In the genomic region with DNA sequence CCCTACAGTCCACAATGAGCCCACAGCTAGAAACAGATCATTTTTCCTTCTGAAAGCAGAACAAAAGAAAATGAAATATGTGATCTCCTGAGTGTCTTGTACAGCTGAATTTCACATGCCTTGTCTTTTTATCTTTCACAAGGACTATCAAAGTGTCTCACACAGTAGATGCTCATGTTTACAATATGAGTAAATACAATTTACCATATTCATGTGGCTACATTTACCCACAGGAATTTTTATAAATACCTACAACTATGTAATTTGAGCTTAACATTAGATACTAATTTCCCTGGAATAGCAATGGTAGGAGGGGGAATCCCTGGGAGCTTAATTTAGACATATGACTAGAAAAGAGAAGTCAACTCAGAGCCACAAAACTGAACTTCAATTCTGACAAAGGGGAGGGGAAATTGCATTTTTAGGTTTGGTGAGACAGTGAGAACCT, we compare ENCODE assay signal across 1 cellular context.
TF ChIP-seq lines count a peak whose summit lies in the region.

No MANE protein-coding gene starts in this region.

TF ChIP-seq in H1, 55 proteins besides CTCF, POLR2A, EP300 and RAD21 (continued from another document):
- TF ChIP-seq, protein P1, sequence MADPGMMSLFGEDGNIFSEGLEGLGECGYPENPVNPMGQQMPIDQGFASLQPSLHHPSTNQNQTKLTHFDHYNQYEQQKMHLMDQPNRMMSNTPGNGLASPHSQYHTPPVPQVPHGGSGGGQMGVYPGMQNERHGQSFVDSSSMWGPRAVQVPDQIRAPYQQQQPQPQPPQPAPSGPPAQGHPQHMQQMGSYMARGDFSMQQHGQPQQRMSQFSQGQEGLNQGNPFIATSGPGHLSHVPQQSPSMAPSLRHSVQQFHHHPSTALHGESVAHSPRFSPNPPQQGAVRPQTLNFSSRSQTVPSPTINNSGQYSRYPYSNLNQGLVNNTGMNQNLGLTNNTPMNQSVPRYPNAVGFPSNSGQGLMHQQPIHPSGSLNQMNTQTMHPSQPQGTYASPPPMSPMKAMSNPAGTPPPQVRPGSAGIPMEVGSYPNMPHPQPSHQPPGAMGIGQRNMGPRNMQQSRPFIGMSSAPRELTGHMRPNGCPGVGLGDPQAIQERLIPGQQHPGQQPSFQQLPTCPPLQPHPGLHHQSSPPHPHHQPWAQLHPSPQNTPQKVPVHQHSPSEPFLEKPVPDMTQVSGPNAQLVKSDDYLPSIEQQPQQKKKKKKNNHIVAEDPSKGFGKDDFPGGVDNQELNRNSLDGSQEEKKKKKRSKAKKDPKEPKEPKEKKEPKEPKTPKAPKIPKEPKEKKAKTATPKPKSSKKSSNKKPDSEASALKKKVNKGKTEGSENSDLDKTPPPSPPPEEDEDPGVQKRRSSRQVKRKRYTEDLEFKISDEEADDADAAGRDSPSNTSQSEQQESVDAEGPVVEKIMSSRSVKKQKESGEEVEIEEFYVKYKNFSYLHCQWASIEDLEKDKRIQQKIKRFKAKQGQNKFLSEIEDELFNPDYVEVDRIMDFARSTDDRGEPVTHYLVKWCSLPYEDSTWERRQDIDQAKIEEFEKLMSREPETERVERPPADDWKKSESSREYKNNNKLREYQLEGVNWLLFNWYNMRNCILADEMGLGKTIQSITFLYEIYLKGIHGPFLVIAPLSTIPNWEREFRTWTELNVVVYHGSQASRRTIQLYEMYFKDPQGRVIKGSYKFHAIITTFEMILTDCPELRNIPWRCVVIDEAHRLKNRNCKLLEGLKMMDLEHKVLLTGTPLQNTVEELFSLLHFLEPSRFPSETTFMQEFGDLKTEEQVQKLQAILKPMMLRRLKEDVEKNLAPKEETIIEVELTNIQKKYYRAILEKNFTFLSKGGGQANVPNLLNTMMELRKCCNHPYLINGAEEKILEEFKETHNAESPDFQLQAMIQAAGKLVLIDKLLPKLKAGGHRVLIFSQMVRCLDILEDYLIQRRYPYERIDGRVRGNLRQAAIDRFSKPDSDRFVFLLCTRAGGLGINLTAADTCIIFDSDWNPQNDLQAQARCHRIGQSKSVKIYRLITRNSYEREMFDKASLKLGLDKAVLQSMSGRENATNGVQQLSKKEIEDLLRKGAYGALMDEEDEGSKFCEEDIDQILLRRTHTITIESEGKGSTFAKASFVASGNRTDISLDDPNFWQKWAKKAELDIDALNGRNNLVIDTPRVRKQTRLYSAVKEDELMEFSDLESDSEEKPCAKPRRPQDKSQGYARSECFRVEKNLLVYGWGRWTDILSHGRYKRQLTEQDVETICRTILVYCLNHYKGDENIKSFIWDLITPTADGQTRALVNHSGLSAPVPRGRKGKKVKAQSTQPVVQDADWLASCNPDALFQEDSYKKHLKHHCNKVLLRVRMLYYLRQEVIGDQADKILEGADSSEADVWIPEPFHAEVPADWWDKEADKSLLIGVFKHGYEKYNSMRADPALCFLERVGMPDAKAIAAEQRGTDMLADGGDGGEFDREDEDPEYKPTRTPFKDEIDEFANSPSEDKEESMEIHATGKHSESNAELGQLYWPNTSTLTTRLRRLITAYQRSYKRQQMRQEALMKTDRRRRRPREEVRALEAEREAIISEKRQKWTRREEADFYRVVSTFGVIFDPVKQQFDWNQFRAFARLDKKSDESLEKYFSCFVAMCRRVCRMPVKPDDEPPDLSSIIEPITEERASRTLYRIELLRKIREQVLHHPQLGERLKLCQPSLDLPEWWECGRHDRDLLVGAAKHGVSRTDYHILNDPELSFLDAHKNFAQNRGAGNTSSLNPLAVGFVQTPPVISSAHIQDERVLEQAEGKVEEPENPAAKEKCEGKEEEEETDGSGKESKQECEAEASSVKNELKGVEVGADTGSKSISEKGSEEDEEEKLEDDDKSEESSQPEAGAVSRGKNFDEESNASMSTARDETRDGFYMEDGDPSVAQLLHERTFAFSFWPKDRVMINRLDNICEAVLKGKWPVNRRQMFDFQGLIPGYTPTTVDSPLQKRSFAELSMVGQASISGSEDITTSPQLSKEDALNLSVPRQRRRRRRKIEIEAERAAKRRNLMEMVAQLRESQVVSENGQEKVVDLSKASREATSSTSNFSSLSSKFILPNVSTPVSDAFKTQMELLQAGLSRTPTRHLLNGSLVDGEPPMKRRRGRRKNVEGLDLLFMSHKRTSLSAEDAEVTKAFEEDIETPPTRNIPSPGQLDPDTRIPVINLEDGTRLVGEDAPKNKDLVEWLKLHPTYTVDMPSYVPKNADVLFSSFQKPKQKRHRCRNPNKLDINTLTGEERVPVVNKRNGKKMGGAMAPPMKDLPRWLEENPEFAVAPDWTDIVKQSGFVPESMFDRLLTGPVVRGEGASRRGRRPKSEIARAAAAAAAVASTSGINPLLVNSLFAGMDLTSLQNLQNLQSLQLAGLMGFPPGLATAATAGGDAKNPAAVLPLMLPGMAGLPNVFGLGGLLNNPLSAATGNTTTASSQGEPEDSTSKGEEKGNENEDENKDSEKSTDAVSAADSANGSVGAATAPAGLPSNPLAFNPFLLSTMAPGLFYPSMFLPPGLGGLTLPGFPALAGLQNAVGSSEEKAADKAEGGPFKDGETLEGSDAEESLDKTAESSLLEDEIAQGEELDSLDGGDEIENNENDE (IDR thresholded peaks at IDR 0.05; ENCODE audit: insufficient replicate concordance, low read length): no peak
- TF ChIP-seq MAFK (IDR thresholded peaks at IDR 0.05; ENCODE audit: low read depth, low read length) (no peak), TAF1 (IDR thresholded peaks at IDR 0.05; ENCODE audit: low read depth, low read length) (no peak), CREB1 (IDR thresholded peaks at IDR 0.05) (no peak), TEAD4 (IDR thresholded peaks at IDR 0.05; ENCODE audit: low read depth, low read length) (no peak), SP4 (IDR thresholded peaks at IDR 0.05; ENCODE audit: low read length) (no peak), GTF2F1 (IDR thresholded peaks at IDR 0.05; ENCODE audit: borderline replicate concordance, low read depth, low read length) (no peak), PHF8 (conservative IDR thresholded peaks at IDR 0.05; ENCODE audit: low read depth, low read length) (no peak), TAF7 (optimal IDR thresholded peaks at IDR 0.05; ENCODE audit: borderline replicate concordance, low read depth, low read length) (no peak), SP1 (IDR thresholded peaks at IDR 0.05; ENCODE audit: low read depth, low read length) (no peak), ZNF274 (IDR thresholded peaks at IDR 0.05; ENCODE audit: borderline replicate concordance, extremely low read depth, low read length) (no peak), KDM4A (IDR thresholded peaks at IDR 0.05; ENCODE audit: low read depth, low read length, severe bottlenecking) (no peak), SUZ12 (IDR thresholded peaks at IDR 0.05; ENCODE audit: low read length) (no peak), JUND (IDR thresholded peaks at IDR 0.05; ENCODE audit: low read length) (no peak), SP2 (IDR thresholded peaks at IDR 0.05; ENCODE audit: low read length) (no peak)
- TF ChIP-seq, protein P2, sequence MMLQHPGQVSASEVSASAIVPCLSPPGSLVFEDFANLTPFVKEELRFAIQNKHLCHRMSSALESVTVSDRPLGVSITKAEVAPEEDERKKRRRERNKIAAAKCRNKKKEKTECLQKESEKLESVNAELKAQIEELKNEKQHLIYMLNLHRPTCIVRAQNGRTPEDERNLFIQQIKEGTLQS (IDR thresholded peaks at IDR 0.05; ENCODE audit: insufficient read depth, low read depth, low read length): no peak
